8 cellular contexts compared by ENCODE assay signal in the genomic region with DNA sequence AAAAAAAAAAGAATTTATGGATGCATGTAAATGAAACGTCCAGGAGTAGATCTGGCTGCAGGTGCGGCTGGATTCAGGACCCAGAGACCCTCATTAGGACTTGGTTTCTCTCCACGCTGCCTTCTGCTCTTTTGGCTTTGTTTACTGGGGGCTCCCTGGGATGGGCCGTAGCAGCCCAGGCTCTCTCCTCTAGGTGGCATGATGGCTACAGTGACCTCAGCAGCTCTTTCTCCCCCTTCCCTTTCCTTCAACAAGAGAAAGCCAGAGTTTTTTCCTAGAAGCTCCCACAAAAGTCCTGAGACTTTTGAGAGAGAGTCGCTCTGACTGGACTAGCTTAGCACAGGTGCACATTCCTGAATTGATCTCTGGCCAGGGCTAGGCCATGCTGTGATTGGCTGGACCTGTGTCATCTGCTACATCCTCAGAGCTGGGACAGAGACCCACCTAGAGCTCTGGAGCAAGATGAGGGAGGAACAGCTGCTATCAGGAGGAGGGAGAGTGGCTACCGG.
DNase-seq lines count a peak whose midpoint lies in the region; ATAC-seq, FAIRE-seq and TF ChIP-seq lines count a peak whose summit lies in the region.

No MANE protein-coding gene starts in this region.

- no peaks in the 10 kb centered on the region for H3K79me2 ChIP-seq in PC-3 (ENCODE audit: low read length)

- H3K9ac ChIP-seq in PC-3 (ENCODE audit: low read length): no peak overlapping the region

- intact Hi-C loops in PC-3 (cut with micrococcal nuclease): loop anchor here (2.0 to 5.0 kb wide), 2 partner anchors 57 to 89 kb away; no protein-coding TSS in a partner anchor
- intact Hi-C loops in breast epithelium (cut with DNase I; ENCODE audit: low total_unique reads): loop anchor here (5.0 kb wide), 1 partner anchor 68 kb away; the partner anchor contains the start of gene PDCD4

- no peaks in the 10 kb centered on the region for H3F3A ChIP-seq in PC-3 (ENCODE audit: low read length, unreplicated experiment)

- H3K27me3 ChIP-seq in PC-3 (ENCODE audit: low read length) (no peaks in the 10 kb centered on the region), breast epithelium (no peaks in the 10 kb centered on the region)

- no peaks in the 10 kb centered on the region for H3K9me3 ChIP-seq in PC-3 (ENCODE audit: low read length)
- no peaks in the 10 kb centered on the region for H3K9me3 ChIP-seq in breast epithelium

- H3K27ac ChIP-seq in PC-3 (ENCODE audit: low read length) (no peak overlapping the region), breast epithelium (peak overlapping the region; percentile 62 to 68)

- no peak overlapping the region for H3K4me2 ChIP-seq in PC-3 (ENCODE audit: low read length)

- POLR2A ChIA-PET in PC-3 (lab: Charles Lee; ENCODE audit: unreplicated experiment): interaction anchor here (0.6 kb wide), 1 partner anchor 188 kb away, joined by 3 read pairs; no protein-coding TSS in a partner anchor

- H2AFZ ChIP-seq in PC-3 (ENCODE audit: low read length): peak overlapping the region; percentile 45; the same call in 1 of the 2 replicates

- H3K9me2 ChIP-seq in PC-3 (replicated peaks; ENCODE audit: low read length): no peaks in the 10 kb centered on the region

- DNase-seq in AG09309 (ENCODE audit: low read depth) (no peak), PC-3 (peak; percentile 48), breast epithelium (ENCODE audit: low spot score in 2 of 2) (peak in 1 of 2 donors; percentile 41), inferior parietal cortex (ENCODE audit: extremely low spot score) (peak; percentile 61), H54 (ENCODE audit: insufficient read length, low spot score) (no peak)
- DNase-seq in stimulated activated CD4-positive, alpha-beta T cell treated with anti-CD3 and anti-CD28 coated beads, Interleukin-4, amount 100 ng/mL, for 24 hours: peak; percentile 20

- CTCF ChIA-PET in PC-3 (lab: Charles Lee): interaction anchor here (0.6 kb wide), 2 partner anchors 30 to 93 kb away, joined by 3 read pairs; no protein-coding TSS in a partner anchor

- no peaks in the 10 kb centered on the region for H4K20me1 ChIP-seq in PC-3 (ENCODE audit: low read length)

- ATAC-seq in GM18498 (IDR thresholded peaks at IDR 0.05; ENCODE audit: unreplicated experiment): peak; percentile 69
- peak; percentile 48 for ATAC-seq in HG02973 (IDR thresholded peaks at IDR 0.05; ENCODE audit: unreplicated experiment)
- ATAC-seq in PC-3: peak; percentile 91

- FAIRE-seq in H54 (lab: Jason Lieb, UNC): no peak

- TF ChIP-seq POLR2A in breast epithelium (IDR thresholded peaks at IDR 0.05) (no peak), H54 (IDR thresholded peaks at IDR 0.05; ENCODE audit: low read depth, low read length) (no peak)

- H3K36me3 ChIP-seq in PC-3 (ENCODE audit: low read depth, low read length) (no peaks in the 10 kb centered on the region), breast epithelium (no peaks in the 10 kb centered on the region)

- peak; percentile 77 for TF ChIP-seq CTCF in AG09309 (IDR thresholded peaks at IDR 0.05; ENCODE audit: control insufficient read depth, insufficient read depth, low read depth, low read length, missing control alignments)
- peak; percentile 65 for TF ChIP-seq CTCF in PC-3 (conservative IDR thresholded peaks at IDR 0.05; ENCODE audit: low read depth, low read length)
- peak in 2 of 3 donors; percentile 37 to 60 for TF ChIP-seq CTCF in breast epithelium (IDR thresholded peaks at IDR 0.05)

- H3K4me1 ChIP-seq in PC-3 (ENCODE audit: insufficient read depth, low read length) (no peaks in the 10 kb centered on the region; the same call in 1 of the 2 replicates), breast epithelium (peaks cover 0 to 11% of the 10 kb centered on the region in 2 donors)

- H3K4me3 ChIP-seq in AG09309 (ENCODE audit: control insufficient read depth, low read depth, low read length): no peak overlapping the region
- no peak overlapping the region for H3K4me3 ChIP-seq in PC-3 (ENCODE audit: low read length)
- H3K4me3 ChIP-seq in breast epithelium: no peak overlapping the region

- no TSS peak for BruUV-seq in PC-3 (replicated peaks; lab: Mats Ljungman, UMichigan)

Comparison
In these comparisons a context has a peak if more than half of its experiments do, and no peak if none do; other contexts are left out.
1. DNase-seq: peak in PC-3 (single experiment), inferior parietal cortex (single experiment) and stimulated activated CD4-positive, alpha-beta T cell treated with anti-CD3 and anti-CD28 coated beads, Interleukin-4, amount 100 ng/mL, for 24 hours (single experiment); none in AG09309 (single experiment) and H54 (single experiment).
2. Peak in every context shown above with its lines, with median percentiles within 50 percentile points of each other: CTCF ChIP-seq and ATAC-seq.